In the genomic region with DNA sequence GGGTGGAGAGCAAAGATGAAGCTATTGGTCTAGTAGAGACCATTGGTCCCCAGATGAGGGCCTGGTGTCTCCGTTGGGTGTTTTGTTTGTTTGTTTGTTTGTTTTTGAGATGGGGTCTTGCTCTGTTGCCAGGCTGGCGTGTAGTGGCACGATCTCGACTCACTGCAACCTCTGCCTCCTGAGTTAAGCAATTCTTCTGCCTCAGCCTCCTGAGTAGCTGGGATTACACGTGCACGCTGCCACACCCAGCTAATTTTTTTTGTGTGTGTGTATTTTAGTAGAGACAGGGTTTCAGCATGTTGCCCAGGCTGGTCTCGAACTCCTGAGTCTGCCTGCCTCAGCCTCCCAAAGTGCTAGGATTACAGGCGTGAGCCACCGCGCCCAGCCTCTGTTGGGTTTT, we compare ENCODE assay signal across 7 cellular contexts. TPM values are rescaled to one million over a fixed set of nuclear protein-coding genes. Genes with fewer than 3 reads are reported as not detected.
DNase-seq lines count a peak whose midpoint lies in the region; ATAC-seq, FAIRE-seq and TF ChIP-seq lines count a peak whose summit lies in the region.
"Not testable (repeated sequence)": the region's sequence is repeated elsewhere in the genome, so short reads cannot be mapped to it uniquely, and the experiment has no call there.

No MANE protein-coding gene starts in this region.

- POLR2A ChIA-PET in HEK293 (lab: Yijun Ruan, JAX), result interaction anchor here (0.9 kb wide), 1 partner anchor 26 kb away, joined by 3 read pairs; a partner anchor contains a TSS
- POLR2A ChIA-PET in activated CD8-positive, alpha-beta T cell treated with anti-CD3 and anti-CD28 coated beads for 36 hours (lab: Charles Lee), result interaction anchor here (0.5 to 2.3 kb wide), 6 partner anchors 10 to 122 kb away, joined by 3 to 11 read pairs (median 6); a partner anchor contains a TSS
- POLR2A ChIA-PET in GM12878 (lab: Charles Lee), result interaction anchor here (0.5 to 1.8 kb wide), 5 partner anchors 10 to 300 kb away, joined by 3 to 12 read pairs (median 3); no protein-coding TSS in a partner anchor

- TF ChIP-seq POLR2A in GM12878 (IDR thresholded peaks at IDR 0.05; ENCODE audit: low read depth, low read length), result not testable (repeated sequence)

- FAIRE-seq in GM12878 (lab: Jason Lieb, UNC), result not testable (repeated sequence)

- H3K4me3 Mint-ChIP-seq in activated CD8-positive, alpha-beta T cell treated with anti-CD3 and anti-CD28 coated beads for 36 hours; activated naive CD4-positive, alpha-beta T cell treated with anti-CD3 and anti-CD28 coated beads, Interleukin-2, amount 10 ng/mL, durations not matched to agents 7 days and 5 days; mesothelial cell of epicardium; stimulated activated effector memory CD8-positive, alpha-beta T cell treated with anti-CD3 and anti-CD28 coated beads, Interleukin-12 subunit alpha, Interleukin-12 subunit beta, amount 100 ng/mL, for 72 hours: not testable (repeated sequence)

- H3K27ac Mint-ChIP-seq in activated CD8-positive, alpha-beta T cell treated with anti-CD3 and anti-CD28 coated beads for 36 hours, result peak overlapping the region; percentile 13
- H3K27ac Mint-ChIP-seq in activated naive CD4-positive, alpha-beta T cell treated with anti-CD3 and anti-CD28 coated beads, Interleukin-2, amount 10 ng/mL, durations not matched to agents 7 days and 5 days, result peak overlapping the region; percentile 47
- H3K27ac Mint-ChIP-seq in mesothelial cell of epicardium, result peak overlapping the region; percentile 97
- peak overlapping the region; percentile 3 for H3K27ac Mint-ChIP-seq in stimulated activated effector memory CD8-positive, alpha-beta T cell treated with anti-CD3 and anti-CD28 coated beads, Interleukin-12 subunit alpha, Interleukin-12 subunit beta, amount 100 ng/mL, for 72 hours

- RAD21 ChIA-PET in GM12878 (lab: Charles Lee; ENCODE audit: unreplicated experiment), result interaction anchor here (0.9 to 9.2 kb wide), 9 partner anchors 11 to 129 kb away, joined by 3 to 84 read pairs (median 4); a partner anchor contains a TSS

- H3K4me2 ChIP-seq in GM12878 (ENCODE audit: control insufficient read depth, insufficient read depth), result peak overlapping the region; percentile 50

- WGBS in GM12878 (ENCODE audit: insufficient coverage, insufficient replicate concordance, low lambda C conversion rate, missing lambda C conversion rate), result 67% methylated on average over 10 of the region's 10 CpGs

- H2AFZ ChIP-seq in GM12878 (ENCODE audit: control insufficient read depth, low read depth, low read length), result not testable (repeated sequence)

- not testable (repeated sequence) for TF ChIP-seq RAD21 in GM12878 (IDR thresholded peaks at IDR 0.05; ENCODE audit: insufficient read depth, low read depth, low read length)

- BruUV-seq in GM12878 (replicated peaks; lab: Mats Ljungman, UMichigan), result not testable (repeated sequence)

- not testable (repeated sequence) for H3K27ac ChIP-seq in HEK293 (ENCODE audit: extremely low read depth, low read depth, low read length); GM12878 (ENCODE audit: control insufficient read depth, insufficient read depth)
- peak overlapping the region; percentile 58 for H3K27ac ChIP-seq in cingulate gyrus (ENCODE audit: low read depth, low read length)

- DNase-seq in activated CD8-positive, alpha-beta T cell treated with anti-CD3 and anti-CD28 coated beads for 36 hours; activated naive CD4-positive, alpha-beta T cell treated with anti-CD3 and anti-CD28 coated beads, Interleukin-2, amount 10 ng/mL, durations not matched to agents 7 days and 5 days; GM12878 (ENCODE audit: low read depth, low spot score); mesothelial cell of epicardium (ENCODE audit: low spot score in 2 of 2, unreplicated experiment in 2 of 2); stimulated activated effector memory CD8-positive, alpha-beta T cell treated with anti-CD3 and anti-CD28 coated beads, Interleukin-12 subunit alpha, Interleukin-12 subunit beta, amount 100 ng/mL, for 72 hours (ENCODE audit: low spot score in 2 of 2): not testable (repeated sequence)

- peaks cover 24% of the 10 kb centered on the region for H3K4me1 ChIP-seq in HEK293 (ENCODE audit: control insufficient read depth, insufficient read depth, low read length)
- peaks cover 23% of the 10 kb centered on the region for H3K4me1 ChIP-seq in GM12878 (ENCODE audit: control insufficient read depth, insufficient read depth, low read length)

- H3K9me3 Mint-ChIP-seq in activated CD8-positive, alpha-beta T cell treated with anti-CD3 and anti-CD28 coated beads for 36 hours; activated naive CD4-positive, alpha-beta T cell treated with anti-CD3 and anti-CD28 coated beads, Interleukin-2, amount 10 ng/mL, durations not matched to agents 7 days and 5 days; mesothelial cell of epicardium; stimulated activated effector memory CD8-positive, alpha-beta T cell treated with anti-CD3 and anti-CD28 coated beads, Interleukin-12 subunit alpha, Interleukin-12 subunit beta, amount 100 ng/mL, for 72 hours: not testable (repeated sequence)

- H3K27me3 ChIP-seq in GM12878 (replicated peaks in 1 of 2; ENCODE audit: control insufficient read depth in 2 of 2, insufficient read depth in 2 of 2, low read length in 1 of 2), result not testable (repeated sequence)

- not testable (repeated sequence) for H3K36me3 ChIP-seq in HEK293 (ENCODE audit: control insufficient read depth in 2 of 2, insufficient read depth in 1 of 2, low read length in 2 of 2); GM12878 (ENCODE audit: control insufficient read depth in 2 of 2, insufficient read depth in 2 of 2, low read length in 1 of 2)

- not testable (repeated sequence) for TF ChIP-seq EP300 in GM12878 (IDR thresholded peaks at IDR 0.05; ENCODE audit: borderline replicate concordance in 1 of 2, control insufficient read depth in 1 of 2, low read depth in 2 of 2, low read length in 2 of 2)

- not testable (repeated sequence) for ATAC-seq in activated CD8-positive, alpha-beta T cell treated with anti-CD3 and anti-CD28 coated beads for 36 hours; GM12878; stimulated activated effector memory CD8-positive, alpha-beta T cell treated with anti-CD3 and anti-CD28 coated beads, Interleukin-12 subunit alpha, Interleukin-12 subunit beta, amount 100 ng/mL, for 72 hours

- CTCF ChIA-PET in HEK293 (lab: Yijun Ruan, JAX), result interaction anchor here (0.6 to 0.8 kb wide), 4 partner anchors 8 to 794 kb away, joined by 3 to 4 read pairs (median 3); no protein-coding TSS in a partner anchor
- CTCF ChIA-PET in activated CD8-positive, alpha-beta T cell treated with anti-CD3 and anti-CD28 coated beads for 36 hours (lab: Charles Lee), result interaction anchor here (0.7 to 1.7 kb wide), 3 partner anchors 23 to 131 kb away, joined by 3 read pairs; no protein-coding TSS in a partner anchor
- CTCF ChIA-PET in activated naive CD4-positive, alpha-beta T cell treated with anti-CD3 and anti-CD28 coated beads, Interleukin-2, amount 10 ng/mL, durations not matched to agents 7 days and 5 days (lab: Charles Lee), result not testable (repeated sequence)
- CTCF ChIA-PET in GM12878 (lab: Yijun Ruan, JAX), result interaction anchor here (0.7 to 7.2 kb wide), 8 partner anchors 10 to 132 kb away, joined by 3 to 78 read pairs (median 4); no protein-coding TSS in a partner anchor

- not testable (repeated sequence) for TF ChIP-seq CTCF in HEK293 (tag by site-specific recombination; IDR thresholded peaks at IDR 0.05); activated CD8-positive, alpha-beta T cell treated with anti-CD3 and anti-CD28 coated beads for 36 hours (IDR thresholded peaks at IDR 0.05); GM12878 (IDR thresholded peaks at IDR 0.05 in 2 of 3, conservative IDR thresholded peaks at IDR 0.05 in 1 of 3; ENCODE audit: control insufficient read depth in 2 of 3, extremely low read depth in 1 of 3, insufficient read depth in 1 of 3, low read depth in 3 of 3, low read length in 3 of 3); mesothelial cell of epicardium (IDR thresholded peaks at IDR 0.05; ENCODE audit: unreplicated experiment)

- H3K27me3 Mint-ChIP-seq in activated CD8-positive, alpha-beta T cell treated with anti-CD3 and anti-CD28 coated beads for 36 hours, result peaks cover 35% of the 10 kb centered on the region
- H3K27me3 Mint-ChIP-seq in activated naive CD4-positive, alpha-beta T cell treated with anti-CD3 and anti-CD28 coated beads, Interleukin-2, amount 10 ng/mL, durations not matched to agents 7 days and 5 days, result peaks cover 63% of the 10 kb centered on the region
- H3K27me3 Mint-ChIP-seq in mesothelial cell of epicardium (ENCODE audit: low read depth), result not testable (repeated sequence)

- H3K79me2 ChIP-seq in GM12878 (ENCODE audit: control insufficient read depth, insufficient read depth, low read length), result not testable (repeated sequence)

- H3K9ac ChIP-seq in GM12878 (ENCODE audit: control insufficient read depth, insufficient read depth, low read length), result not testable (repeated sequence)

- in situ Hi-C loops in GM12878 (cut with MboI), result not testable (repeated sequence)

- H3K36me3 Mint-ChIP-seq in activated CD8-positive, alpha-beta T cell treated with anti-CD3 and anti-CD28 coated beads for 36 hours (ENCODE audit: low read depth); activated naive CD4-positive, alpha-beta T cell treated with anti-CD3 and anti-CD28 coated beads, Interleukin-2, amount 10 ng/mL, durations not matched to agents 7 days and 5 days; mesothelial cell of epicardium; stimulated activated effector memory CD8-positive, alpha-beta T cell treated with anti-CD3 and anti-CD28 coated beads, Interleukin-12 subunit alpha, Interleukin-12 subunit beta, amount 100 ng/mL, for 72 hours: not testable (repeated sequence)

- H3K4me3 ChIP-seq in HEK293 (ENCODE audit: low read depth, low read length); GM12878: not testable (repeated sequence)

- H3K9me3 ChIP-seq in HEK293 (ENCODE audit: control insufficient read depth, insufficient read depth, low read depth, low read length); GM12878 (replicated peaks; ENCODE audit: control insufficient read depth, insufficient read depth, low read length): not testable (repeated sequence)

- SMC1A ChIA-PET in GM12878 (lab: Charles Lee; ENCODE audit: uncharacterized antibody, unreplicated experiment), result interaction anchor here (0.6 to 6.7 kb wide), 20 partner anchors 8 to 250 kb away, joined by 3 to 117 read pairs (median 5); a partner anchor contains a TSS

- not testable (repeated sequence) for H4K20me1 ChIP-seq in GM12878 (ENCODE audit: control insufficient read depth, insufficient read depth)

- intact Hi-C loops in activated CD8-positive, alpha-beta T cell treated with anti-CD3 and anti-CD28 coated beads for 36 hours (cut with micrococcal nuclease), result not testable (repeated sequence)
- intact Hi-C loops in GM12878 (cut with micrococcal nuclease; ENCODE audit: unreplicated experiment), result loop anchor here (5.0 kb wide), 4 partner anchors 52 to 258 kb away; no protein-coding TSS in a partner anchor

- H3K4me1 Mint-ChIP-seq in activated CD8-positive, alpha-beta T cell treated with anti-CD3 and anti-CD28 coated beads for 36 hours (ENCODE audit: low read depth), result peaks cover 31% of the 10 kb centered on the region
- peaks cover 28% of the 10 kb centered on the region for H3K4me1 Mint-ChIP-seq in activated naive CD4-positive, alpha-beta T cell treated with anti-CD3 and anti-CD28 coated beads, Interleukin-2, amount 10 ng/mL, durations not matched to agents 7 days and 5 days
- H3K4me1 Mint-ChIP-seq in mesothelial cell of epicardium, result peaks cover 85% of the 10 kb centered on the region
- H3K4me1 Mint-ChIP-seq in stimulated activated effector memory CD8-positive, alpha-beta T cell treated with anti-CD3 and anti-CD28 coated beads, Interleukin-12 subunit alpha, Interleukin-12 subunit beta, amount 100 ng/mL, for 72 hours, result peaks cover 17% of the 10 kb centered on the region

RNA-seq across cellular contexts. Expression of a gene that starts 25.4 kb away (rescaled TPM):
- total RNA-seq in activated CD8-positive, alpha-beta T cell treated with anti-CD3 and anti-CD28 coated beads for 36 hours, result 1 to 10 TPM; 2.0 to 2.5 TPM
- 14.8 and 17.0 TPM in 2 replicates for total RNA-seq in GM12878 (2013; cell fraction: nucleolus; rRNA removed)
- total RNA-seq in GM12878 (2014; rRNA removed) (0.98 and 1.1 TPM in 2 replicates), GM12878 (2014; rRNA removed; fragmentation: Illumina TruSeq; extraction: Trizol) (0.46 and 0.49 TPM in 2 replicates), GM12878 (2021) (1.5 and 1.9 TPM in 2 replicates), mesothelial cell of epicardium (35.9 to 37.3 TPM (median 36.4 TPM) in 3 replicates)
- 0.07 TPM for polyA plus RNA-seq in GM12878 (2011; ENCODE audit: low read depth)
- polyA plus RNA-seq in GM12878 (2011; rRNA removed) (2.4 TPM in 2 replicates), GM12878 (2014; fragmentation: Illumina TruSeq; extraction: Trizol) (0.43 and 0.52 TPM in 2 replicates), GM12878 (2014; fragmentation: Nextera tagmentation; extraction: Ambion mirVana) (under 1 TPM; 0.10 to 0.13 TPM), GM12878 (2014; rRNA removed) (1.1 and 1.2 TPM in 2 replicates), GM12878 (2016; fragmentation: Nextera tagmentation; extraction: Ambion mirVana) (under 1 TPM; 0.05 to 0.20 TPM)
- polyA plus RNA-seq in GM12878 (2011; cell fraction: cytosol; rRNA removed), result 3.5 and 4.6 TPM in 2 replicates
- 5.2 and 7.3 TPM in 2 replicates for polyA plus RNA-seq in GM12878 (2011; cell fraction: nucleus; rRNA removed)
- polyA plus RNA-seq in GM12878 (2012), result 0.22 and 0.23 TPM in 2 replicates
- polyA minus RNA-seq in GM12878 (2011; rRNA and poly(A)+ RNA removed), result 3.9 and 7.7 TPM in 2 replicates
- 4.4 and 4.5 TPM in 2 replicates for polyA minus RNA-seq in GM12878 (2011; cell fraction: cytosol; rRNA and poly(A)+ RNA removed)
- 3.4 and 7.2 TPM in 2 replicates for polyA minus RNA-seq in GM12878 (2011; cell fraction: nucleus; rRNA and poly(A)+ RNA removed)

Comparison
In these comparisons a context has a peak if more than half of its experiments do, and no peak if none do; other contexts are left out.
1. H3K27ac Mint-ChIP-seq: peak in every context shown above with its lines; median percentile 97 in mesothelial cell of epicardium; 47 in activated naive CD4-positive, alpha-beta T cell treated with anti-CD3 and anti-CD28 coated beads, Interleukin-2, amount 10 ng/mL, durations not matched to agents 7 days and 5 days; 13 in activated CD8-positive, alpha-beta T cell treated with anti-CD3 and anti-CD28 coated beads for 36 hours; 3 in stimulated activated effector memory CD8-positive, alpha-beta T cell treated with anti-CD3 and anti-CD28 coated beads, Interleukin-12 subunit alpha, Interleukin-12 subunit beta, amount 100 ng/mL, for 72 hours.